In the genomic region with DNA sequence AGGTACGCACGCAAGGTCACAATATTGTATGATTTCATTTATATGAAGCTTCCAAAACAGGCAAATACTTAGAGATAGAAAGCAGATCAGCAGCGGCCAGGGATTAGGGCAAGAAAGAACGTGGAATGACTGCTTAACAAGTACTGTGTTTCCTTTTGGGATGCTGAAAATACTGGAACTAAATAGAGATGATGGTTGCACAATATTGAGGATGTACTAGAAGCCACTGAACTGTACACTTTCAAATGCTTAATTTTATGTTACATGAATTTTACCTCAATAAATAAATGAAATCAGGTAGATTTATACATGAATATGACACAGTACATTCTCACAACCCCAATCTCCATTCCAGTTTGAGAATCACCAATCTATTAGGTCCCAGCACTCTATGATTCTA, we compare ENCODE assay signal across 29 cellular contexts.
"Had no signal": no experiment of that assay in that cellular context is flagged by ENCODE, and none has a peak within 500 bp of the region (broad histone marks: within the 10 kb centered on the region; RNA-seq: fewer than 3 reads in every experiment).

No MANE protein-coding gene starts in this region.

- H3K36me3 ChIP-seq: adrenal gland, breast epithelium, colonic mucosa had no signal

- ATAC-seq: activated CD4-positive, alpha-beta T cell treated with anti-CD3 and anti-CD28 coated beads for 36 hours; activated CD8-positive, alpha-beta memory T cell treated with anti-CD3 and anti-CD28 coated beads, Interleukin-2, amount 10 ng/mL, durations not matched to agents 7 days and 5 days; activated CD8-positive, alpha-beta T cell treated with anti-CD3 and anti-CD28 coated beads, Interleukin-2, amount 10 ng/mL, durations not matched to agents 7 days and 5 days; activated naive CD8-positive, alpha-beta T cell treated with anti-CD3 and anti-CD28 coated beads, Interleukin-2, amount 50 U/mL, for 24 hours; gastroesophageal sphincter; T-helper 17 cell had no signal

- H3K4me3 ChIP-seq: adrenal gland, ascending aorta, breast epithelium, cardiac muscle cell, colonic mucosa, esophagus squamous epithelium, gastroesophageal sphincter, heart right ventricle had no signal

- H3K27me3 ChIP-seq: adrenal gland, ascending aorta, breast epithelium, cardiac muscle cell, colonic mucosa, esophagus squamous epithelium, gastroesophageal sphincter, heart right ventricle had no signal

- H3K9me3 ChIP-seq: adrenal gland, ascending aorta, breast epithelium, colonic mucosa, esophagus squamous epithelium, gastroesophageal sphincter, heart right ventricle had no signal

- H3K4me1 ChIP-seq: colonic mucosa had no signal

- DNase-seq: activated CD4-positive, alpha-beta memory T cell treated with anti-CD3 and anti-CD28 coated beads for 36 hours; activated CD4-positive, alpha-beta T cell treated with anti-CD3 and anti-CD28 coated beads for 36 hours; activated CD4-positive, alpha-beta T cell treated with anti-CD3 and anti-CD28 coated beads, Interleukin-2, amount 10 ng/mL, durations not matched to agents 24 days and 14 days; activated CD4-positive, CD25-positive, alpha-beta regulatory T cell; activated CD4-positive, CD25-positive, alpha-beta regulatory T cell treated with anti-CD3 and anti-CD28 coated beads, Interleukin-2, amount 50 U/mL, for 72 hours; activated CD8-positive, alpha-beta memory T cell treated with anti-CD3 and anti-CD28 coated beads, Interleukin-2, amount 10 ng/mL, durations not matched to agents 7 days and 5 days; activated CD8-positive, alpha-beta memory T cell treated with anti-CD3 and anti-CD28 coated beads, Interleukin-2, amount 50 U/mL, for 4 hours; activated CD8-positive, alpha-beta T cell treated with anti-CD3 and anti-CD28 coated beads, Interleukin-2, amount 10 ng/mL, durations not matched to agents 7 days and 5 days; activated effector memory CD4-positive, alpha-beta T cell treated with anti-CD3 and anti-CD28 coated beads, Interleukin-2, amount 50 U/mL, for 16 hours; activated naive CD4-positive, alpha-beta T cell treated with anti-CD3 and anti-CD28 coated beads for 36 hours; activated naive CD8-positive, alpha-beta T cell treated with anti-CD3 and anti-CD28 coated beads for 36 hours; activated naive CD8-positive, alpha-beta T cell treated with anti-CD3 and anti-CD28 coated beads, Interleukin-2, amount 50 U/mL, for 24 hours; activated T-cell treated with anti-CD3 and anti-CD28 coated beads, Interleukin-2, amount 50 U/mL, for 1 hour; activated T-cell treated with anti-CD3 and anti-CD28 coated beads, Interleukin-2, amount 50 U/mL, for 48 hours; adrenal gland; central memory CD4-positive, alpha-beta T cell; cerebellar nuclear complex; colonic mucosa; effector CD8-positive, alpha-beta T cell; esophagus squamous epithelium; foreskin melanocyte; heart right ventricle; T-helper 17 cell; T1000 had no signal

- H3K27ac ChIP-seq: adrenal gland, ascending aorta, breast epithelium, cardiac muscle cell, colonic mucosa, epithelial cell of prostate, esophagus squamous epithelium, gastroesophageal sphincter had no signal
